In genomic region chr17:18494250-18494768, GRCh38 we compare ENCODE assay signal across 7 cellular contexts. TPM values are rescaled to one million over a fixed set of nuclear protein-coding genes. Genes with fewer than 3 reads are reported as not detected.
"Had no signal": no experiment of that assay in that cellular context is flagged by ENCODE, and none has a peak within 500 bp of the region (broad histone marks: within the 10 kb centered on the region; RNA-seq: fewer than 3 reads in every experiment).

No MANE protein-coding gene starts in this region.

RNA-seq across cellular contexts. Expression of gene LGALS9C, which starts 17.7 kb away (rescaled TPM):
- total RNA-seq: HT1080, K562, M059J, OCI-LY7, Right ventricle myocardium inferior, RPMI7951 had no signal
- polyA plus RNA-seq: IgD-negative memory B cell, K562 had no signal
